Comparison of ENCODE assay signal across 1 cellular context in the genomic region with DNA sequence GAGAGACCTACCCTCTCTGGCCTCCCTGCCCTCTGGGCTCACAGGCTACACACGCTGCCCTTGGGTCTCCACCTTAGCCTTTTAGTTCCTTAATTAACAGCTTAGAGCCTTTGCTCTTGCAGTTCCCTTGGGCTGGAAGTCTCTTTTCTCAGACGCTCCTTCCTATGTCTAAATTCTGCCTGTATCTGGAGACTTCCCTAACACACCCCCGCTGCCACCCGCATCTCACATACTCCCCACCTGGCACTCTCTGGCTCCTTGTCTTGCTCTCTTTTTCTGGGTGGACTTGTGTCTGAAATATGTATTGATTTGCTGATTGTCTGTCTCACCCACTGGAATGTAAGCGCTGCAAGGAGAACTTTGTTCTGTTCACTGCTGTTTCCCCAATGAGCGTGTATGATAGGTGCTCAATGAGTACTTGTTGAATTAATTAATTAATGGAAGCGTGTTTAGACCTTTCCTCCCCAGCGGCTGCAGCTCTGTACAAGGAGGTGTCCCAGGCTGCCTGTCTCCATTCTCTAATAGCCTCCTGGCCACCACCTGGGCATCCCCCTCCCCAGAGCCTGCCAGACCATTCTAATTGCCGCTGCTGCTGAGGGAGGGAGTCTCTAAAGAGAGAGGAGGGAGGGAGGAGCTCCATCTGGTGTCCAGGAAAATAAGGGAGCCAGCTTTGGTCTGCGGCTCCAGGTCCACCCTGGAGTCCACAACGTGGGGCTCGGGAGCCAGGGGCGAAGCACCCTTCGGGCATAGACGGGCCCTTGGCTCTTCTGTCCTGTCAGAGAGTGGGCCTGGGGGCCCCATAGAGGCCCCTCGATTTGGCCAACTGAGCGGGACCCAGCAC.
TF ChIP-seq lines count a peak whose summit lies in the region.

No MANE protein-coding gene starts in this region.

TF ChIP-seq in WTC11, 78 proteins besides CTCF, POLR2A, EP300 and RAD21 (continued from another document):
- TF ChIP-seq ZNF281 (CRISPR knock-in tag; IDR thresholded peaks at IDR 0.05) (0 out of 2 replicates have a peak, but pooled peaks have one; percentile 26), ZNF121 (CRISPR knock-in tag; IDR thresholded peaks at IDR 0.05) (no peak), ZNF396 (CRISPR knock-in tag; IDR thresholded peaks at IDR 0.05; ENCODE audit: borderline replicate concordance) (no peak), SMAD4 (CRISPR knock-in tag; IDR thresholded peaks at IDR 0.05) (no peak), FOXP4 (CRISPR knock-in tag; IDR thresholded peaks at IDR 0.05) (no peak), ZNF317 (CRISPR knock-in tag; IDR thresholded peaks at IDR 0.05; ENCODE audit: borderline replicate concordance, low read depth) (0 out of 2 replicates have a peak, but pooled peaks have one; percentile 69), FOXP1 (CRISPR knock-in tag; IDR thresholded peaks at IDR 0.05; ENCODE audit: borderline replicate concordance) (no peak), ZNF423 (CRISPR knock-in tag; IDR thresholded peaks at IDR 0.05) (0 out of 2 replicates have a peak, but pooled peaks have one; percentile 52)
- TF ChIP-seq, protein P1, sequence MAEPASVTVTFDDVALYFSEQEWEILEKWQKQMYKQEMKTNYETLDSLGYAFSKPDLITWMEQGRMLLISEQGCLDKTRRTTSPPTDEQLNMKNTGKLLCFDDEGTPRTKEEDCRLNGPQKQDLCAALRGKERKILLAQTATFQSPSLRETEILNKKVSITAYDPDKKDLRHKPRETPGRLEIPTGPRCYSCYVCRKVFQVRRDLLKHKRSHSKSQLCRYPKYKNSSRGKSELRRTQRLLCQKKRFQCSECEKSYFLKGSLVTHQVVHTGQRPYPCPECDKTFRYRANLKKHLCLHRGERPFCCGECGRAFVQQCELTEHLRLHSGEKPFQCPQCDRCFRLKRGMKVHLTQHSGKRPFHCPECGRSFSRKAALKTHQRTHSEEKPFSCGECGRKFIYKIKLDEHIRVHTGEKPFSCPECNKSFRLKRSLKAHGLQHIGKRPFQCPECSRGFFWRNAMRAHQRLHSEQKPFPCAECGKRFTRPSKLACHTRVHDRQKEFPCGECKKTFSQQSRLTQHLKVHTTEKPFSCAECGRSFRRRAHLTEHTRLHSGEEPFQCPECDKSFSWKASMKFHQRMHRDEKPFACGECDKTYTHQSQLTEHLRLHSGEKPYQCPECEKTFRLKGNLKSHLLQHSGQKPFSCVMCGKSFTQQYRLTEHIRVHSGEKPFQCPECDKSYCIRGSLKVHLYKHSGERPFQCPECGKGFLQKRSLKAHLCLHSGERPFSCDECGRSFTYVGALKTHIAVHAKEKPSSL (CRISPR knock-in tag; conservative IDR thresholded peaks at IDR 0.05): no peak
- TF ChIP-seq, protein P2, sequence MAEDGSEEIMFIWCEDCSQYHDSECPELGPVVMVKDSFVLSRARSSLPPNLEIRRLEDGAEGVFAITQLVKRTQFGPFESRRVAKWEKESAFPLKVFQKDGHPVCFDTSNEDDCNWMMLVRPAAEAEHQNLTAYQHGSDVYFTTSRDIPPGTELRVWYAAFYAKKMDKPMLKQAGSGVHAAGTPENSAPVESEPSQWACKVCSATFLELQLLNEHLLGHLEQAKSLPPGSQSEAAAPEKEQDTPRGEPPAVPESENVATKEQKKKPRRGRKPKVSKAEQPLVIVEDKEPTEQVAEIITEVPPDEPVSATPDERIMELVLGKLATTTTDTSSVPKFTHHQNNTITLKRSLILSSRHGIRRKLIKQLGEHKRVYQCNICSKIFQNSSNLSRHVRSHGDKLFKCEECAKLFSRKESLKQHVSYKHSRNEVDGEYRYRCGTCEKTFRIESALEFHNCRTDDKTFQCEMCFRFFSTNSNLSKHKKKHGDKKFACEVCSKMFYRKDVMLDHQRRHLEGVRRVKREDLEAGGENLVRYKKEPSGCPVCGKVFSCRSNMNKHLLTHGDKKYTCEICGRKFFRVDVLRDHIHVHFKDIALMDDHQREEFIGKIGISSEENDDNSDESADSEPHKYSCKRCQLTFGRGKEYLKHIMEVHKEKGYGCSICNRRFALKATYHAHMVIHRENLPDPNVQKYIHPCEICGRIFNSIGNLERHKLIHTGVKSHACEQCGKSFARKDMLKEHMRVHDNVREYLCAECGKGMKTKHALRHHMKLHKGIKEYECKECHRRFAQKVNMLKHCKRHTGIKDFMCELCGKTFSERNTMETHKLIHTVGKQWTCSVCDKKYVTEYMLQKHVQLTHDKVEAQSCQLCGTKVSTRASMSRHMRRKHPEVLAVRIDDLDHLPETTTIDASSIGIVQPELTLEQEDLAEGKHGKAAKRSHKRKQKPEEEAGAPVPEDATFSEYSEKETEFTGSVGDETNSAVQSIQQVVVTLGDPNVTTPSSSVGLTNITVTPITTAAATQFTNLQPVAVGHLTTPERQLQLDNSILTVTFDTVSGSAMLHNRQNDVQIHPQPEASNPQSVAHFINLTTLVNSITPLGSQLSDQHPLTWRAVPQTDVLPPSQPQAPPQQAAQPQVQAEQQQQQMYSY (CRISPR knock-in tag; IDR thresholded peaks at IDR 0.05): peak; percentile 24; the same call in 1 of the 2 replicates
- TF ChIP-seq, protein P3, sequence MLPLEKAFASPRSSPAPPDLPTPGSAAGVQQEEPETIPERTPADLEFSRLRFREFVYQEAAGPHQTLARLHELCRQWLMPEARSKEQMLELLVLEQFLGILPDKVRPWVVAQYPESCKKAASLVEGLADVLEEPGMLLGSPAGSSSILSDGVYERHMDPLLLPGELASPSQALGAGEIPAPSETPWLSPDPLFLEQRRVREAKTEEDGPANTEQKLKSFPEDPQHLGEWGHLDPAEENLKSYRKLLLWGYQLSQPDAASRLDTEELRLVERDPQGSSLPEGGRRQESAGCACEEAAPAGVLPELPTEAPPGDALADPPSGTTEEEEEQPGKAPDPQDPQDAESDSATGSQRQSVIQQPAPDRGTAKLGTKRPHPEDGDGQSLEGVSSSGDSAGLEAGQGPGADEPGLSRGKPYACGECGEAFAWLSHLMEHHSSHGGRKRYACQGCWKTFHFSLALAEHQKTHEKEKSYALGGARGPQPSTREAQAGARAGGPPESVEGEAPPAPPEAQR (CRISPR knock-in tag; IDR thresholded peaks at IDR 0.05): no peak
